Comparison of ENCODE assay signal across 15 cellular contexts in the genomic region with DNA sequence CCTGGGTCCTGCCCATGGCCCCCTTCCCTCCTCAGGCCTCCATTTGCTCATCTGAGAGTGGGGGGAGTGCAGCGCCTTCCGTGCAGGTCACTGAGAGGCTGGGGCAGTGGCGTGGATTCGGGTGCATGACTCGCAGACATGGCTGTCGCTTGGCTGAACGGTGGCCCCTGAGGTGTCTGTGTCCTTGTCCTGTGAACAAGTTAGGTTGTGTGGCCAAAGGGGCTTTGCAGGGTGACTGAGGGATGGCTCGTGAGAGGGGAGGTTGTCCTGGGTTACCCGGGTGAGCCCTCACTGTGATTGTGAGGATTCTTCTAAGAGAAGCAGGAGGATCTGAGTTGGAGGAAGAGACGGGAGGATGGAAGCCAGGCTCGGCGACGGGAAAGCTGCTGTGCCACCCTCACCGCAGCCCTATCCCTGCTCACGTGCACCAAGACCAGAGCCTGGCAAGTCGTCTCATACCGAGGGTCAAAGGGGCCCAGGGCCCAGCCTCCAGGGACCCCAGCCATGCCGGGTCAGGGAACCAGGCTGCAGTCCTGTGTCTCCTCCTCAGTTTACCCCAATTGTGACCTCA.
DNase-seq lines count a peak whose midpoint lies in the region; ATAC-seq and TF ChIP-seq lines count a peak whose summit lies in the region.
"Had no signal": no experiment of that assay in that cellular context is flagged by ENCODE, and none has a peak within 500 bp of the region (broad histone marks: within the 10 kb centered on the region; RNA-seq: fewer than 3 reads in every experiment).

No MANE protein-coding gene starts in this region.

- H3K36me3 ChIP-seq in BE2C: no peaks in the 10 kb centered on the region
- no peaks in the 10 kb centered on the region for H3K36me3 ChIP-seq in osteoblast (ENCODE audit: insufficient read depth, low read length)

- H3K4me1 ChIP-seq in BE2C (no peaks in the 10 kb centered on the region), H9 (ENCODE audit: insufficient read depth, low read length) (no peaks in the 10 kb centered on the region), osteoblast (ENCODE audit: insufficient read depth, low read length) (no peaks in the 10 kb centered on the region)

- no peak overlapping the region for H3K4me3 Mint-ChIP-seq in H9

- H3K23ac ChIP-seq in H9 (ENCODE audit: insufficient read length, low read depth, low read length): no peak overlapping the region

- no peak overlapping the region for H2BK12ac ChIP-seq in H9 (ENCODE audit: insufficient read length, low read depth, low read length)

- no peak overlapping the region for H3T11ph ChIP-seq in H9 (ENCODE audit: low read length)

- H2BK120ac ChIP-seq in H9 (ENCODE audit: low read depth, low read length, poor library complexity, severe bottlenecking): no peak overlapping the region

- H3K27me3 ChIP-seq in BE2C: no peaks in the 10 kb centered on the region
- no peaks in the 10 kb centered on the region; the same call in 1 of the 2 replicates for H3K27me3 ChIP-seq in H9 (ENCODE audit: insufficient read depth, low read length)
- H3K27me3 ChIP-seq in osteoblast (ENCODE audit: insufficient read depth, low read length): peaks cover 11% of the 10 kb centered on the region

- H3K14ac ChIP-seq in H9 (ENCODE audit: insufficient read depth, low read length): no peak overlapping the region

- H4K5ac ChIP-seq in H9 (ENCODE audit: insufficient read length, low read depth, low read length): no peak overlapping the region

- no peak overlapping the region for H2AK5ac ChIP-seq in H9 (ENCODE audit: insufficient read length, low read length)

- H3K79me2 ChIP-seq in H9 (ENCODE audit: insufficient read depth, low read length): no peaks in the 10 kb centered on the region
- no peaks in the 10 kb centered on the region for H3K79me2 ChIP-seq in osteoblast (ENCODE audit: insufficient read depth, low read length)

- peaks cover 70% of the 10 kb centered on the region for H3K27me3 Mint-ChIP-seq in H9 (ENCODE audit: low read depth)
- H3K27me3 Mint-ChIP-seq: dendritic cell treated with granulocyte-macrophage colony-stimulating factor and Interleukin-4, amounts not matched to agents 40 ng/mL and 50 ng/mL, for 4 days had no signal

- WGBS in H9 (ENCODE audit: extremely low coverage, insufficient read length, low lambda C conversion rate): no CpG with 5 or more reads among the region's 18 CpGs

- H3K27ac ChIP-seq in H9 (ENCODE audit: insufficient read length, low read depth, low read length) (no peak overlapping the region), osteoblast (ENCODE audit: low read depth, low read length) (no peak overlapping the region)
- H3K27ac ChIP-seq: HL-60 had no signal

- no peaks in the 10 kb centered on the region for H4K20me1 ChIP-seq in H9 (ENCODE audit: control insufficient read depth, insufficient read depth, insufficient read length)
- no peaks in the 10 kb centered on the region for H4K20me1 ChIP-seq in osteoblast (ENCODE audit: insufficient read depth, low read length)

- DNase-seq in BE2C (peak; percentile 1), H9 (peak; percentile 18), head of caudate nucleus (peak in 32 of 42 donors; percentile 0 to 38 (median 6)), osteoblast (ENCODE audit: insufficient read length, low spot score, missing footprints) (peak; percentile 73), AG08396 (ENCODE audit: low spot score) (no peak), HPDE6-E6E7 (ENCODE audit: extremely low spot score) (no peak), NCI-H1105 (lab: John Stamatoyannopoulos, UW) (no peak)
- DNase-seq: amygdala; midbrain; NCI-H187 treated with DMSO at 0.1 percent for 48 hours; NCI-H748 treated with DMSO at 0.1 percent for 48 hours; stimulated activated naive CD4-positive, alpha-beta T cell treated with Interleukin-2 at 50 U/mL for 16 hours had no signal

- H3K23me2 ChIP-seq in H9 (ENCODE audit: insufficient read length, low read depth, low read length, poor library complexity, severe bottlenecking): no peaks in the 10 kb centered on the region

- no peaks in the 10 kb centered on the region for H3K9me3 ChIP-seq in BE2C
- no peaks in the 10 kb centered on the region for H3K9me3 ChIP-seq in H9 (ENCODE audit: control insufficient read depth, low read depth, low read length)
- no peaks in the 10 kb centered on the region for H3K9me3 ChIP-seq in osteoblast (ENCODE audit: low read depth, low read length)

- ATAC-seq in GM21529 (IDR thresholded peaks at IDR 0.05; ENCODE audit: unreplicated experiment): no peak

- H3K36me3 Mint-ChIP-seq in H9 (ENCODE audit: insufficient read depth in 1 of 3, low read depth in 3 of 3): no peaks in the 10 kb centered on the region

- H3K79me1 ChIP-seq in H9 (ENCODE audit: insufficient read depth, low read depth, low read length, poor library complexity, severe bottlenecking): no peaks in the 10 kb centered on the region

- no peak overlapping the region for H3K18ac ChIP-seq in H9 (ENCODE audit: insufficient read length, low read depth, low read length)

- intact Hi-C loops in head of caudate nucleus (cut with DNase I): no loop called here

- no peak overlapping the region for H3K4me3 ChIP-seq in BE2C (ENCODE audit: low read depth, low read length)
- no peak overlapping the region for H3K4me3 ChIP-seq in osteoblast (ENCODE audit: insufficient read depth, low read length)

- H2BK20ac ChIP-seq in H9 (ENCODE audit: low read depth, low read length, poor library complexity, severe bottlenecking): no peak overlapping the region

- no peaks in the 10 kb centered on the region for H3K9me3 Mint-ChIP-seq in H9
- H3K9me3 Mint-ChIP-seq: dendritic cell treated with granulocyte-macrophage colony-stimulating factor and Interleukin-4, amounts not matched to agents 40 ng/mL and 50 ng/mL, for 4 days had no signal

- H2AFZ ChIP-seq in H9 (ENCODE audit: low read length): no peak overlapping the region
- no peak overlapping the region for H2AFZ ChIP-seq in osteoblast (ENCODE audit: low read length)

- TF ChIP-seq CTCF in BE2C (IDR thresholded peaks at IDR 0.05; ENCODE audit: low read depth, low read length) (no peak), H9 (conservative IDR thresholded peaks at IDR 0.05) (no peak), osteoblast (IDR thresholded peaks at IDR 0.05; ENCODE audit: extremely low read depth, low read depth, low read length) (no peak)

- H3K4ac ChIP-seq in H9 (ENCODE audit: low read depth, low read length): no peak overlapping the region

- H3K9ac ChIP-seq in H9 (ENCODE audit: extremely low read depth, insufficient read length, low read length): no peak overlapping the region

- H3K27ac Mint-ChIP-seq in H9: peak overlapping the region in 1 of 3 experiments; percentile 57; a peak in 2 of 7 replicates

- no peak overlapping the region for H4K8ac ChIP-seq in H9 (replicated peaks; ENCODE audit: insufficient read length, low read depth, low read length)

- no peak overlapping the region for H3K56ac ChIP-seq in H9 (ENCODE audit: insufficient read length, low read depth, low read length)

- H2BK15ac ChIP-seq in H9 (ENCODE audit: low read depth, low read length): no peak overlapping the region

- H2BK5ac ChIP-seq in H9 (ENCODE audit: insufficient read length, low read length): no peak overlapping the region

- peaks cover 0 to 4% of the 10 kb centered on the region in 2 experiments; a peak in 1 of 4 replicates for H3K4me1 Mint-ChIP-seq in H9

- H3K4me2 ChIP-seq in H9 (ENCODE audit: insufficient read depth, insufficient read length, low read length) (no peak overlapping the region), osteoblast (ENCODE audit: insufficient read depth, low read length) (no peak overlapping the region)

- H4K91ac ChIP-seq in H9 (ENCODE audit: insufficient read length, low read depth, low read length): no peak overlapping the region

Comparison
In these comparisons a context has a peak if more than half of its experiments do, and no peak if none do; other contexts are left out.
1. DNase-seq: peak in BE2C (single experiment), H9 (single experiment), head of caudate nucleus (32 of 42) and osteoblast (single experiment); none in AG08396 (single experiment), HPDE6-E6E7 (single experiment) and NCI-H1105 (single experiment).